ENCODE assay signal across 13 cellular contexts in the genomic region with DNA sequence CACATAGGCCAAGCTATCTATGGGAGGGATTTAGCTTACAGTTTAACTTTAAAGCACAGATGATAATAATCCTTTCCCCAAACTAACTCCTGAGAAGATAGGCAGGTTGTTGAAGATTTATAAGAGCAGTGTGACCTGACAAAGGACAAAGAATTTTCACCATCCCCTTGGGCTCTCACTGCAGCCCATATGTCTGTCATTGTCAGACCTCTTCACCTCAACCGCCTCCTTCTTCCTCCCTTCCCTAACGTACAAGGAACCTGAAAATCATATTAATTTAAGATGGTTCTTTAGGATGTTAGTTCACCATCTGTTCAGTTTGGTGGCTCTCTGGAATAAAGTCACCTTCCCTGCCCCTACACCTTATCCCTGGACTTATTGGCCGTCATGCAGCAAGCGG. TPM values are rescaled to one million over a fixed set of nuclear protein-coding genes. Genes with fewer than 3 reads are reported as not detected.
A peak's percentile ranks its signal among the peaks of the same experiment; 100 is the strongest.
DNase-seq lines count a peak whose midpoint lies in the region; FAIRE-seq and TF ChIP-seq lines count a peak whose summit lies in the region.
"Had no signal": no experiment of that assay in that cellular context is flagged by ENCODE, and none has a peak within 500 bp of the region (broad histone marks: within the 10 kb centered on the region; RNA-seq: fewer than 3 reads in every experiment).

No MANE protein-coding gene starts in this region.

- peak; percentile 49 for TF ChIP-seq CTCF in AG10803 (conservative IDR thresholded peaks at IDR 0.05; ENCODE audit: low read length)
- peak; percentile 59 for TF ChIP-seq CTCF in OCI-LY7 (conservative IDR thresholded peaks at IDR 0.05; ENCODE audit: low read length)
- peak; percentile 40 for TF ChIP-seq CTCF in epithelial cell of proximal tubule (conservative IDR thresholded peaks at IDR 0.05; ENCODE audit: low read depth, low read length)

- H3K23ac ChIP-seq in trophoblast cell (ENCODE audit: low read length): no peak overlapping the region

- H3K9ac ChIP-seq in ES-I3 (ENCODE audit: low read depth, low read length): 0 out of 2 replicates have a peak overlapping the region, but pooled peaks have one; percentile 19
- H3K9ac ChIP-seq in trophoblast cell (ENCODE audit: low read length): no peak overlapping the region

- H2AK5ac ChIP-seq in trophoblast cell (ENCODE audit: low read length): no peak overlapping the region

- H3K36me3 ChIP-seq in ES-I3 (ENCODE audit: insufficient read depth, low read length) (no peaks in the 10 kb centered on the region), OCI-LY7 (ENCODE audit: insufficient read depth, low read length) (no peaks in the 10 kb centered on the region), trophoblast cell (ENCODE audit: control insufficient read depth in 1 of 2, insufficient read depth in 2 of 2, low read length in 2 of 2) (no peaks in the 10 kb centered on the region)
- H3K36me3 ChIP-seq: spleen had no signal

- H4K12ac ChIP-seq in trophoblast cell (ENCODE audit: low read depth, low read length): no peak overlapping the region

- H3K27ac ChIP-seq in OCI-LY7 (ENCODE audit: low read depth, low read length, poor library complexity, severe bottlenecking): peak overlapping the region; percentile 95
- H3K27ac ChIP-seq in trophoblast cell (ENCODE audit: low read depth, low read length): no peak overlapping the region

- BruUV-seq in OCI-LY7 (replicated peaks; lab: Mats Ljungman, UMichigan): no TSS peak

- H3K4me1 ChIP-seq in ES-I3 (ENCODE audit: insufficient read depth, low read length) (peaks cover 8% of the 10 kb centered on the region), OCI-LY7 (ENCODE audit: insufficient read depth, low read length, poor library complexity, severe bottlenecking) (peaks cover 74% of the 10 kb centered on the region), trophoblast cell (ENCODE audit: control insufficient read depth in 1 of 2, insufficient read depth in 2 of 2, low read length in 2 of 2) (peaks cover 3 to 7% of the 10 kb centered on the region in 2 experiments)

- no peak overlapping the region for H3K18ac ChIP-seq in trophoblast cell (ENCODE audit: low read length)

- H3K9me3 ChIP-seq in ES-I3 (ENCODE audit: control insufficient read depth, insufficient read depth, low read length) (no peaks in the 10 kb centered on the region), OCI-LY7 (ENCODE audit: low read length) (peaks cover under 1% of the 10 kb centered on the region; the same call in 1 of the 2 replicates), trophoblast cell (ENCODE audit: insufficient read depth, low read depth, low read length) (no peaks in the 10 kb centered on the region)

- FAIRE-seq in frontal cortex (lab: Jason Lieb, UNC): no peak

- no peak overlapping the region for H4K8ac ChIP-seq in trophoblast cell (ENCODE audit: low read depth, low read length)

- no peak overlapping the region for H2BK12ac ChIP-seq in trophoblast cell (ENCODE audit: low read length)

- H3K79me2 ChIP-seq in OCI-LY7 (ENCODE audit: insufficient read depth, low read depth, low read length) (no peaks in the 10 kb centered on the region), trophoblast cell (ENCODE audit: control insufficient read depth, insufficient read depth, low read length, poor library complexity) (peaks cover 2% of the 10 kb centered on the region)

- H3K4ac ChIP-seq in trophoblast cell (ENCODE audit: low read depth, low read length): no peak overlapping the region

- H4K91ac ChIP-seq in trophoblast cell (ENCODE audit: low read depth, low read length): no peak overlapping the region

- peak overlapping the region; percentile 68 for H2AFZ ChIP-seq in OCI-LY7 (ENCODE audit: low read length)
- no peak overlapping the region for H2AFZ ChIP-seq in trophoblast cell (ENCODE audit: insufficient read depth, low read length, poor library complexity)

- CTCF ChIA-PET in OCI-LY7 (lab: Charles Lee; ENCODE audit: unreplicated experiment): no interaction called here

- H2BK5ac ChIP-seq in trophoblast cell (ENCODE audit: low read depth, low read length, poor library complexity): no peak overlapping the region

- WGBS in trophoblast cell (ENCODE audit: extremely low coverage, insufficient coverage, insufficient read length): no CpG with 5 or more reads among the region's 4 CpGs

- H3K4me3 ChIP-seq in AG10803 (ENCODE audit: low read length) (no peak overlapping the region), OCI-LY7 (ENCODE audit: low read depth, low read length, poor library complexity, severe bottlenecking) (peak overlapping the region; percentile 36), epithelial cell of proximal tubule (ENCODE audit: low read depth, low read length) (no peak overlapping the region), trophoblast cell (ENCODE audit: low read depth, low read length) (no peak overlapping the region)
- H3K4me3 ChIP-seq: spleen had no signal

- H3K4me2 ChIP-seq in OCI-LY7 (ENCODE audit: low read length) (peak overlapping the region; percentile 67), trophoblast cell (ENCODE audit: low read length) (no peak overlapping the region)

- H4K20me1 ChIP-seq in OCI-LY7 (ENCODE audit: insufficient read depth, low read length): no peaks in the 10 kb centered on the region

- no peak overlapping the region for H3K14ac ChIP-seq in trophoblast cell (ENCODE audit: low read length)

- intact Hi-C loops in OCI-LY7 (cut with micrococcal nuclease; ENCODE audit: unreplicated experiment): loop anchor here (5.0 kb wide), 1 partner anchor 403 kb away; no protein-coding TSS in a partner anchor

- POLR2A ChIA-PET in OCI-LY7 (lab: Charles Lee): no interaction called here

- no peak overlapping the region for H2BK120ac ChIP-seq in trophoblast cell (ENCODE audit: insufficient read depth, low read length, poor library complexity)

- DNase-seq in AG10803 (ENCODE audit: low read depth) (no peak), OCI-LY7 (ENCODE audit: low spot score) (peak; percentile 39), epithelial cell of proximal tubule (ENCODE audit: low read depth) (no peak), NCI-H2081 (lab: John Stamatoyannopoulos, UW) (no peak), inferior parietal cortex (ENCODE audit: extremely low spot score) (no peak), frontal cortex (ENCODE audit: low spot score in 2 of 2) (no peak), trophoblast cell (no peak)
- DNase-seq: activated T-cell treated with anti-CD3 and anti-CD28 coated beads for 4 hours, caudate nucleus, midbrain, NCI-H2081 treated with DMSO at 0.1 percent for 48 hours, spleen had no signal

- no peaks in the 10 kb centered on the region for H3K27me3 ChIP-seq in trophoblast cell (ENCODE audit: insufficient read depth, low read length)
- H3K27me3 ChIP-seq: spleen had no signal

- peaks cover 9% of the 10 kb centered on the region for H3K79me1 ChIP-seq in trophoblast cell (ENCODE audit: low read length)

- H3K9me2 ChIP-seq in OCI-LY7 (ENCODE audit: insufficient read depth, low read length): no peaks in the 10 kb centered on the region

RNA-seq across cellular contexts. Expression of a gene that starts 5.0 kb away (rescaled TPM):
- under 0.01 TPM in 2 replicates for total RNA-seq in OCI-LY7 (2014; rRNA removed; shearing (Covaris generic))
- total RNA-seq in OCI-LY7 (2022): 1,721 and 1,968 TPM in 2 replicates
- under 0.01 TPM in 2 replicates for total RNA-seq in epithelial cell of proximal tubule
- total RNA-seq in frontal cortex: under 0.01 TPM
- polyA plus RNA-seq in trophoblast cell (2013): not detected in 2 replicates
- polyA plus RNA-seq: spleen had no signal

RNA-seq across cellular contexts. Expression of a gene that starts 21.0 kb away (rescaled TPM):
- total RNA-seq in OCI-LY7 (2014; rRNA removed; shearing (Covaris generic)): 36.3 and 57.9 TPM in 2 replicates
- total RNA-seq in OCI-LY7 (2022) (54.0 and 54.1 TPM in 2 replicates), epithelial cell of proximal tubule (15.2 and 17.7 TPM in 2 replicates), frontal cortex (17.5 TPM)
- polyA plus RNA-seq in trophoblast cell (2013): 6.2 TPM in 2 replicates
